In the genomic region with DNA sequence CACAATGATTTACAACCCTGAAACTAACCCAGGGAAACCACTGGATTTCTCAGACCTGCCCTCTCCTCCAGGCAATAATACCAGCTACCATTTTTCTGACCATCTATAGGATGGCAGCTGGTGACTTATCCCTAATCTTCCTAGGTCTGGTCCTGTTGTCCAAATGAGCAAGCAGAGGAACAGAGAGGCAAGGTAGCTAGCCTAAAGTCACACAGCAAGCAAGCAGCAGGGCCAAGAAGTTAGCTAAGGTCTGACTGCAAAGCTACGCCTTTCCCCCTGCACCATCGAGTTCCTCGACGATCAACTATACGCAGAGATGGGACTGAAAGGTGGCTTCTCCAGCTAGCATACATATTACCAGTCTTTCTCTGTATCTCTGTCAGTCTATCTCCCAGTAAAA, we compare ENCODE assay signal across 1 cellular context.
TF ChIP-seq lines count a peak whose summit lies in the region.

No MANE protein-coding gene starts in this region.

TF ChIP-seq in HepG2, 621 proteins besides CTCF, POLR2A, EP300 and RAD21 (continued from another document):
- TF ChIP-seq FOXP4 (CRISPR knock-in tag; IDR thresholded peaks at IDR 0.05) (no peak), CENPBD1 (CRISPR knock-in tag; IDR thresholded peaks at IDR 0.05; ENCODE audit: borderline replicate concordance, low read depth) (no peak), SOX5 (CRISPR knock-in tag; IDR thresholded peaks at IDR 0.05; ENCODE audit: borderline replicate concordance) (no peak), ZNF768 (CRISPR knock-in tag; IDR thresholded peaks at IDR 0.05) (peak; percentile 89)
